33 cellular contexts compared by ENCODE assay signal in genomic region chr12:122457627-122458026, GRCh38. TPM values are rescaled to one million over a fixed set of nuclear protein-coding genes. Genes with fewer than 3 reads are reported as not detected.
DNase-seq lines count a peak whose midpoint lies in the region; ATAC-seq and TF ChIP-seq lines count a peak whose summit lies in the region.
"Had no signal": no experiment of that assay in that cellular context is flagged by ENCODE, and none has a peak within 500 bp of the region (broad histone marks: within the 10 kb centered on the region; RNA-seq: fewer than 3 reads in every experiment).

No MANE protein-coding gene starts in this region.

- peaks cover 1% of the 10 kb centered on the region for H3K36me3 Mint-ChIP-seq in T-helper 2 cell treated with Interferon-gamma antibody and Interleukin-4, amounts not matched to agents 5 μg/mL and 100 μg/mL, for 36 hours (ENCODE audit: low read depth)
- H3K36me3 Mint-ChIP-seq in CD4-positive, alpha-beta memory T cell, result no peaks in the 10 kb centered on the region
- H3K36me3 Mint-ChIP-seq in T-cell (no peaks in the 10 kb centered on the region), chondrocyte (ENCODE audit: low read depth) (no peaks in the 10 kb centered on the region)
- H3K36me3 Mint-ChIP-seq: activated naive CD4-positive, alpha-beta T cell treated with anti-CD3 and anti-CD28 coated beads, Interleukin-2, amount 50 U/mL, for 72 hours had no signal

- CTCF ChIA-PET in CD4-positive, alpha-beta memory T cell (lab: Charles Lee; ENCODE audit: partially characterized antibody), result no interaction called here
- CTCF ChIA-PET in T-cell (lab: Charles Lee), result no interaction called here

- TF ChIP-seq CTCF in chondrocyte (IDR thresholded peaks at IDR 0.05), result no peak

- H3K27ac Mint-ChIP-seq in T-helper 2 cell treated with Interferon-gamma antibody and Interleukin-4, amounts not matched to agents 5 μg/mL and 100 μg/mL, for 36 hours, result peak overlapping the region; percentile 17
- peak overlapping the region in 6 of 7 donors; percentile 22 to 92 (median 63) for H3K27ac Mint-ChIP-seq in CD4-positive, alpha-beta memory T cell
- peak overlapping the region; percentile 49 to 78 for H3K27ac Mint-ChIP-seq in T-cell
- H3K27ac Mint-ChIP-seq in chondrocyte (ENCODE audit: unreplicated experiment), result no peak overlapping the region
- H3K27ac Mint-ChIP-seq: activated naive CD4-positive, alpha-beta T cell treated with anti-CD3 and anti-CD28 coated beads, Interleukin-2, amount 50 U/mL, for 72 hours; activated T-helper 17 cell treated with anti-CD3 and anti-CD28 coated beads, Interleukin-2, amount 50 U/mL, for 72 hours; nephron progenitor cell had no signal

- H3K27me3 Mint-ChIP-seq in T-helper 2 cell treated with Interferon-gamma antibody and Interleukin-4, amounts not matched to agents 5 μg/mL and 100 μg/mL, for 36 hours (ENCODE audit: low read depth), result no peaks in the 10 kb centered on the region
- H3K27me3 Mint-ChIP-seq in CD4-positive, alpha-beta memory T cell, result no peaks in the 10 kb centered on the region
- H3K27me3 Mint-ChIP-seq in T-cell (no peaks in the 10 kb centered on the region), chondrocyte (ENCODE audit: low read depth) (no peaks in the 10 kb centered on the region)
- H3K27me3 Mint-ChIP-seq: activated T-helper 17 cell treated with anti-CD3 and anti-CD28 coated beads, Interleukin-2, amount 50 U/mL, for 72 hours had no signal

- H3K27me3 ChIP-seq in CD4-positive, alpha-beta memory T cell (ENCODE audit: insufficient read depth, low read length), result no peaks in the 10 kb centered on the region
- H3K27me3 ChIP-seq: breast epithelium, gastroesophageal sphincter, ovary, upper lobe of right lung had no signal

- H3K4me3 ChIP-seq in CD4-positive, alpha-beta memory T cell (ENCODE audit: low read length in 2 of 2), result no peak overlapping the region
- H3K4me3 ChIP-seq: breast epithelium, gastroesophageal sphincter, ovary, PC-9, skin epidermis, upper lobe of right lung had no signal

- H3K4me1 Mint-ChIP-seq in T-helper 2 cell treated with Interferon-gamma antibody and Interleukin-4, amounts not matched to agents 5 μg/mL and 100 μg/mL, for 36 hours (ENCODE audit: low read depth), result peaks cover 25% of the 10 kb centered on the region
- peaks cover 17 to 36% (median 24%) of the 10 kb centered on the region in 4 donors for H3K4me1 Mint-ChIP-seq in CD4-positive, alpha-beta memory T cell
- H3K4me1 Mint-ChIP-seq in T-cell (peaks cover 18 to 32% (median 27%) of the 10 kb centered on the region in 3 donors), chondrocyte (ENCODE audit: low read depth) (peaks cover 4% of the 10 kb centered on the region)
- H3K4me1 Mint-ChIP-seq: nephron progenitor cell had no signal

- H3K4me1 ChIP-seq in CD4-positive, alpha-beta memory T cell (ENCODE audit: insufficient read depth, low read length), result peaks cover 25% of the 10 kb centered on the region
- H3K4me1 ChIP-seq: breast epithelium, gastroesophageal sphincter, upper lobe of right lung had no signal

- ATAC-seq in T-cell (replicated peaks in 1 of 4), result no peak
- ATAC-seq: activated naive CD4-positive, alpha-beta T cell treated with anti-CD3 and anti-CD28 coated beads, Interleukin-2, amount 50 U/mL, for 72 hours; activated T-helper 17 cell treated with anti-CD3 and anti-CD28 coated beads, Interleukin-2, amount 50 U/mL, for 72 hours; gastroesophageal sphincter; left lobe of liver; upper lobe of right lung had no signal

- POLR2A ChIA-PET in CD4-positive, alpha-beta memory T cell (lab: Charles Lee; ENCODE audit: partially characterized antibody), result no interaction called here
- POLR2A ChIA-PET in T-cell (lab: Charles Lee), result no interaction called here

- peaks cover 4% of the 10 kb centered on the region for H3K9me3 Mint-ChIP-seq in T-helper 2 cell treated with Interferon-gamma antibody and Interleukin-4, amounts not matched to agents 5 μg/mL and 100 μg/mL, for 36 hours
- H3K9me3 Mint-ChIP-seq in CD4-positive, alpha-beta memory T cell, result no peaks in the 10 kb centered on the region
- H3K9me3 Mint-ChIP-seq in T-cell (no peaks in the 10 kb centered on the region), chondrocyte (ENCODE audit: low read depth) (no peaks in the 10 kb centered on the region)
- H3K9me3 Mint-ChIP-seq: activated T-helper 17 cell treated with anti-CD3 and anti-CD28 coated beads, Interleukin-2, amount 50 U/mL, for 72 hours; nephron progenitor cell had no signal

- no peaks in the 10 kb centered on the region for H3K36me3 ChIP-seq in CD4-positive, alpha-beta memory T cell (ENCODE audit: insufficient read depth, low read length)
- H3K36me3 ChIP-seq: breast epithelium, gastroesophageal sphincter, ovary, upper lobe of right lung had no signal

- no peak for DNase-seq in T-helper 2 cell treated with Interferon-gamma antibody and Interleukin-4, amounts not matched to agents 5 μg/mL and 100 μg/mL, for 36 hours (ENCODE audit: low spot score)
- DNase-seq in T-helper 2 cell (no peak), T-cell (no peak), mesenteric fat pad (ENCODE audit: low spot score) (peak; percentile 18), COLO668 (lab: John Stamatoyannopoulos, UW; ENCODE audit: unreplicated experiment) (no peak), chondrocyte (ENCODE audit: low spot score) (no peak), kidney tubule cell (ENCODE audit: low spot score) (no peak)
- no peak for DNase-seq in CD4-positive, alpha-beta memory T cell
- DNase-seq: 8988T; activated CD4-positive, alpha-beta T cell treated with anti-CD3 and anti-CD28 coated beads for 1 hour; anterior cingulate cortex; DMS 273 treated with DMSO at 0.1 percent for 48 hours; H7; hippocampal formation; MV-4-11; NCI-H1436; NCI-H2081 treated with DMSO at 0.1 percent for 48 hours; NCI-H2227 treated with DMSO at 0.1 percent for 48 hours; NCI-H526; nephron progenitor cell; PC-9; retina; SK-N-SH; stimulated activated naive CD4-positive, alpha-beta T cell treated with Interleukin-2 at 50 U/mL for 16 hours had no signal

- H3K9me3 ChIP-seq in CD4-positive, alpha-beta memory T cell (ENCODE audit: control insufficient read depth in 1 of 2, low read length in 2 of 2), result no peaks in the 10 kb centered on the region
- H3K9me3 ChIP-seq: breast epithelium, gastroesophageal sphincter, ovary, SK-N-SH, upper lobe of right lung had no signal

- no peak overlapping the region for H3K27ac ChIP-seq in CD4-positive, alpha-beta memory T cell (ENCODE audit: low read depth, low read length)
- H3K27ac ChIP-seq: breast epithelium, C4-2B, gastroesophageal sphincter, ovary, PC-9, upper lobe of right lung had no signal

- intact Hi-C loops in CD4-positive, alpha-beta memory T cell (cut with micrococcal nuclease), result no loop called here

- no peak overlapping the region for H3K4me3 Mint-ChIP-seq in T-helper 2 cell treated with Interferon-gamma antibody and Interleukin-4, amounts not matched to agents 5 μg/mL and 100 μg/mL, for 36 hours
- no peak overlapping the region for H3K4me3 Mint-ChIP-seq in CD4-positive, alpha-beta memory T cell
- H3K4me3 Mint-ChIP-seq in T-cell, result no peak overlapping the region
- H3K4me3 Mint-ChIP-seq in chondrocyte (ENCODE audit: unreplicated experiment), result no peak overlapping the region
- H3K4me3 Mint-ChIP-seq: activated T-helper 17 cell treated with anti-CD3 and anti-CD28 coated beads, Interleukin-2, amount 50 U/mL, for 72 hours; nephron progenitor cell had no signal

RNA-seq across cellular contexts. Expression of gene CLIP1, which starts 35.2 kb away (rescaled TPM):
- 10 to 100 TPM; 63.5 to 65.7 TPM for total RNA-seq in CD4-positive, alpha-beta memory T cell
- polyA plus RNA-seq in CD4-positive, alpha-beta memory T cell, result 10 to 100 TPM in 1 of 2 donors, 1 to 10 TPM in 1; 5.9 to 34.7 TPM
- 10 to 100 TPM; 47.2 to 69.5 (median 59.4) TPM for total RNA-seq in T-cell
- 99.9 TPM for total RNA-seq in mesenteric fat pad
- 74.1 to 101 TPM (median 94.7 TPM) in 3 replicates for total RNA-seq in chondrocyte

RNA-seq across cellular contexts. Expression of gene ZCCHC8, which starts 43.1 kb away (rescaled TPM):
- 10 to 100 TPM; 52.0 to 59.9 TPM for total RNA-seq in CD4-positive, alpha-beta memory T cell
- 10 to 100 TPM in 1 of 2 donors, 1 to 10 TPM in 1; 5.4 to 13.9 TPM for polyA plus RNA-seq in CD4-positive, alpha-beta memory T cell
- total RNA-seq in T-cell (10 to 100 TPM; 41.9 to 49.5 (median 45.3) TPM), mesenteric fat pad (14.9 TPM), chondrocyte (16.8 to 21.8 TPM (median 20.2 TPM) in 3 replicates)
